1 cellular context compared by ENCODE assay signal in the genomic region with DNA sequence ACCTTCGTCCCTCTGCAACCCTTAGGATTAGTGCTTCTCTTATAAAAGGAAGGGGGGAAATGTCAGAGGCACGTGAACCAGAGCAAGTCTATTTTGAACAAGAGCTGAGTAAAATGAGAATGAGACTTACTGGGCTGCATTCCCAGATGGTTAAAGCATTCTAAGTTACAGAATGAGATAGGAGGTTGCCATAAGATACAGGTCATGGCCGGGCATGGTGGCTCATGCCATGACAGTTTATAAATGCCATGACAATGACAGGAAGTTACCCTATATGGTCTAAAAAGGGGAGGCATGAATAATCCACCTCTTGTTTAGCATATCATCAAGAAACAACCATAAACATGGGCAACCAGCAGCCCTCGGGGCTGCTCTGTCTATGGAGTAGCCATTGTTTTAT.
TF ChIP-seq lines count a peak whose summit lies in the region.

No MANE protein-coding gene starts in this region.

TF ChIP-seq in IMR-90, 13 proteins besides CTCF, POLR2A, EP300 and RAD21:
- TF ChIP-seq RFX5 (IDR thresholded peaks at IDR 0.05; ENCODE audit: low read depth, low read length) (no peak), SMC3 (IDR thresholded peaks at IDR 0.05; ENCODE audit: low read depth, low read length) (no peak), RCOR1 (IDR thresholded peaks at IDR 0.05; ENCODE audit: insufficient replicate concordance, low read length) (no peak)
- TF ChIP-seq, protein P1, sequence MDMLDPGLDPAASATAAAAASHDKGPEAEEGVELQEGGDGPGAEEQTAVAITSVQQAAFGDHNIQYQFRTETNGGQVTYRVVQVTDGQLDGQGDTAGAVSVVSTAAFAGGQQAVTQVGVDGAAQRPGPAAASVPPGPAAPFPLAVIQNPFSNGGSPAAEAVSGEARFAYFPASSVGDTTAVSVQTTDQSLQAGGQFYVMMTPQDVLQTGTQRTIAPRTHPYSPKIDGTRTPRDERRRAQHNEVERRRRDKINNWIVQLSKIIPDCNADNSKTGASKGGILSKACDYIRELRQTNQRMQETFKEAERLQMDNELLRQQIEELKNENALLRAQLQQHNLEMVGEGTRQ (IDR thresholded peaks at IDR 0.05; ENCODE audit: low read depth, low read length), result no peak
